3 cellular contexts compared by ENCODE assay signal in the genomic region with DNA sequence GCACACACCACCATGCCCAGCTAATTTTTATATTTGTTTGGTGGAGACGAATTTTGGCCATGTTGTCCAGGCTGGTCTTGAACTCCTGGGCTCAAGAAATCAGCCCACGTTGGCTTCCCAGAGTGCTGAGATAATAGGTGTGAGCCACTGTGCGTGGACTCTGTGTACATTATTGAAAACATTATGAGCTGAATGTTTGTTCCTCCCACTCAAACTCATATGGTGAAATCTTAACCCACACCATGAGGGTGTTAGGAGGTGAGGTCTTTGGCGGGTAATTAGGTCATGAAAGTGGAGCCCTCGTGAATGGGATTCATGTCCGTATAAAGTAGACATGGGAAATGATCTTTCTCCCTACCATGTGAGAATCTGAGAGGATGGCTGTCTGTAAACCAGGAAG.
TF ChIP-seq lines count a peak whose summit lies in the region.

No MANE protein-coding gene starts in this region.

TF ChIP-seq in A549, 52 proteins besides CTCF, POLR2A, EP300 and RAD21 (continued from another document):
- TF ChIP-seq TFCP2L1 (CRISPR knock-in tag; IDR thresholded peaks at IDR 0.05) = no peak
- no peak for TF ChIP-seq HOXB13 (CRISPR knock-in tag; IDR thresholded peaks at IDR 0.05; ENCODE audit: low read depth)
- no peak for TF ChIP-seq BHLHE40 (IDR thresholded peaks at IDR 0.05; ENCODE audit: low read depth, low read length)
- no peak for TF ChIP-seq EHMT2 (IDR thresholded peaks at IDR 0.05; ENCODE audit: low read depth)
- TF ChIP-seq ZSCAN20 (CRISPR knock-in tag; IDR thresholded peaks at IDR 0.05) = no peak
- TF ChIP-seq CHD4 (IDR thresholded peaks at IDR 0.05; ENCODE audit: borderline replicate concordance) = no peak

TF ChIP-seq in HEK293, 187 proteins besides CTCF, POLR2A, EP300 and RAD21:
- TF ChIP-seq ZNF223 (tag by site-specific recombination; IDR thresholded peaks at IDR 0.05) = no peak
- no peak for TF ChIP-seq ZNF544 (tag by site-specific recombination; IDR thresholded peaks at IDR 0.05)
- peak; percentile 60 for TF ChIP-seq ZFHX2 (tag by site-specific recombination; conservative IDR thresholded peaks at IDR 0.05)
- peak; percentile 76 for TF ChIP-seq EGR2 (tag by site-specific recombination; IDR thresholded peaks at IDR 0.05; ENCODE audit: low read depth)
- TF ChIP-seq ZNF785 (tag by site-specific recombination; IDR thresholded peaks at IDR 0.05) = no peak
- TF ChIP-seq ZNF133 (tag by site-specific recombination; IDR thresholded peaks at IDR 0.05) = no peak
TF ChIP-seq in HEK293: peak in this region for 2.

TF ChIP-seq in K562, 482 proteins besides CTCF, POLR2A, EP300 and RAD21 (continued from another document):
- TF ChIP-seq ZNF282 (CRISPR knock-in tag; IDR thresholded peaks at IDR 0.05) (no peak), ATF2 (CRISPR knock-in tag; IDR thresholded peaks at IDR 0.05) (no peak), ZNF431 (CRISPR knock-in tag; IDR thresholded peaks at IDR 0.05) (no peak), RBBP5 (IDR thresholded peaks at IDR 0.05; ENCODE audit: borderline replicate concordance, insufficient read depth, low read length, poor library complexity, severe bottlenecking) (no peak)
- TF ChIP-seq, protein P1, sequence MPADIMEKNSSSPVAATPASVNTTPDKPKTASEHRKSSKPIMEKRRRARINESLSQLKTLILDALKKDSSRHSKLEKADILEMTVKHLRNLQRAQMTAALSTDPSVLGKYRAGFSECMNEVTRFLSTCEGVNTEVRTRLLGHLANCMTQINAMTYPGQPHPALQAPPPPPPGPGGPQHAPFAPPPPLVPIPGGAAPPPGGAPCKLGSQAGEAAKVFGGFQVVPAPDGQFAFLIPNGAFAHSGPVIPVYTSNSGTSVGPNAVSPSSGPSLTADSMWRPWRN (IDR thresholded peaks at IDR 0.05; ENCODE audit: low read depth) = no peak
